30 cellular contexts compared by ENCODE assay signal in genomic region chr1:45446950-45447672, GRCh38. TPM values are rescaled to one million over a fixed set of nuclear protein-coding genes. Genes with fewer than 3 reads are reported as not detected.
"Had no signal": no experiment of that assay in that cellular context is flagged by ENCODE, and none has a peak within 500 bp of the region (broad histone marks: within the 10 kb centered on the region; RNA-seq: fewer than 3 reads in every experiment).

No MANE protein-coding gene starts in this region.

- DNase-seq: hippocampal formation; kidney glomerular epithelial cell; left cardiac atrium; left lung; mesendoderm; naive B cell; natural killer cell; nephron progenitor cell; occipital lobe; retina; right cardiac atrium; stimulated activated CD4-positive, alpha-beta T cell treated with anti-CD3 and anti-CD28 coated beads, Interleukin-12 subunit alpha, Interleukin-12 subunit beta, amount 100 ng/mL, for 4 hours; stimulated activated CD4-positive, alpha-beta T cell treated with anti-CD3 and anti-CD28 coated beads, Interleukin-15, amount 100 ng/mL, for 24 hours; stimulated activated CD4-positive, alpha-beta T cell treated with anti-CD3 and anti-CD28 coated beads, Interleukin-2, amount 100 ng/mL, for 24 hours; stimulated activated CD4-positive, alpha-beta T cell treated with anti-CD3 and anti-CD28 coated beads, Interleukin-4, amount 100 ng/mL, for 1 hour; stimulated activated naive B cell treated with anti-CD40 and anti-IgM and Interleukin-4, amounts not matched to agents 10 μg/mL and 1 μg/mL and 100 μg/mL, for 72 hours; stimulated activated naive CD8-positive, alpha-beta T cell treated with anti-CD3 and anti-CD28 coated beads, Interleukin-15, Interleukin-2, amounts not matched to agents 100 U/mL and 50 U/mL, for 24 hours; stomach; testis; thyroid gland; transverse colon; upper lobe of left lung had no signal

- H3K9ac ChIP-seq: neural progenitor cell, parathyroid adenoma had no signal

- H3K4me3 ChIP-seq: left lung, lung, neural progenitor cell, skin epidermis, stomach, testis, thyroid gland, transverse colon, upper lobe of left lung, vagina had no signal

- FAIRE-seq: keratinocyte had no signal

- H3K36me3 ChIP-seq: left lung, neural progenitor cell, neutrophil, stomach, thyroid gland, transverse colon, upper lobe of left lung, vagina had no signal

- H3K79me2 ChIP-seq: parathyroid adenoma had no signal

- ATAC-seq: left cardiac atrium; left lung; natural killer cell; right cardiac atrium; sciatic nerve; stimulated activated naive B cell treated with anti-CD40 and anti-IgM and Interleukin-4, amounts not matched to agents 10 μg/mL and 1 μg/mL and 100 μg/mL, for 72 hours; stimulated activated naive CD8-positive, alpha-beta T cell treated with anti-CD3 and anti-CD28 coated beads, Interleukin-15, Interleukin-2, amounts not matched to agents 100 U/mL and 50 U/mL, for 24 hours had no signal

- H3K27ac ChIP-seq: left lung, neural progenitor cell, neutrophil, parathyroid adenoma, skin epidermis, stomach, testis, thyroid gland, transverse colon, upper lobe of left lung, vagina had no signal

- H3K27me3 ChIP-seq: left lung, neural progenitor cell, neutrophil, stomach, testis, thyroid gland, transverse colon, upper lobe of left lung, vagina had no signal

- H3K9me3 ChIP-seq: left lung, neutrophil, stomach, testis, thyroid gland, transverse colon, upper lobe of left lung, vagina had no signal

- H2AFZ ChIP-seq: neural progenitor cell, parathyroid adenoma had no signal

- H3K4me1 ChIP-seq: left lung, neural progenitor cell, parathyroid adenoma, testis, thyroid gland, upper lobe of left lung, vagina had no signal

- H3K4me2 ChIP-seq: neural progenitor cell had no signal

RNA-seq across cellular contexts. Expression of gene CCDC163, which starts 52.8 kb away (rescaled TPM):
- total RNA-seq: occipital lobe, vagina had no signal
